ENCODE assay signal across 35 cellular contexts in the genomic region with DNA sequence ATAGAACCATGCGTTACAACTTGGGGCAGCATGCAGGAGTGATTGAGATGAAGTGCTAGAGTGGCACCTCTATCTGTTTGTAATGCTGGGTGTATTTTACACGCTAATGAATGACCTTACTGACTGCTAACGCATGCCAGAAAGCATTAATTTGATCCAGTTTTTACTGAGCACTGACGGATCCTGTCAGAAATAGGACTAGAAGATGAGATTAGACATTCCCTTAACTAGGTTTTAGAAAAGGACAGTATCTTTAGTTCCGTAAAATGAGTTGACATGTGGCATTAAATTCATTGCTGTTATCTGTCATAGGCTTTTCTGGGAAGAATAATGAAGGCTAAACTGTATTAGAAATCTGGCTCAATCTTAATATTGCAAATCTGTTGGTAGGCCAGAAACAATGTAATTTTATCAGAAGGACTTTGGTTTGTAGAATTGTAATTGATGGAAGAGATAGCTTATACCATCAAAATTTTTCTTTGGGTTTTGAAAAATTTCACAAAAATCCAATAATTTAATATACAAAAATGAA.
"Had no signal": no experiment of that assay in that cellular context is flagged by ENCODE, and none has a peak within 500 bp of the region (broad histone marks: within the 10 kb centered on the region; RNA-seq: fewer than 3 reads in every experiment).

No MANE protein-coding gene starts in this region.

- H3K9me3 ChIP-seq: adrenal gland, body of pancreas had no signal

- DNase-seq: activated CD4-positive, alpha-beta memory T cell treated with anti-CD3 and anti-CD28 coated beads, Interleukin-2, amount 10 ng/mL, durations not matched to agents 7 days and 5 days; activated CD4-positive, alpha-beta T cell treated with anti-CD3 and anti-CD28 coated beads for 1 hour; activated CD4-positive, alpha-beta T cell treated with anti-CD3 and anti-CD28 coated beads for 36 hours; activated CD4-positive, alpha-beta T cell treated with anti-CD3 and anti-CD28 coated beads for 48 hours; activated CD4-positive, alpha-beta T cell treated with anti-CD3 and anti-CD28 coated beads, Interleukin-2, amount 10 ng/mL, durations not matched to agents 7 days and 5 days; activated CD4-positive, alpha-beta T cell treated with anti-CD3 and anti-CD28 coated beads, Interleukin-2, amount 50 U/mL, for 48 hours; activated CD4-positive, CD25-positive, alpha-beta regulatory T cell; activated CD8-positive, alpha-beta memory T cell treated with anti-CD3 and anti-CD28 coated beads for 24 hours; activated CD8-positive, alpha-beta memory T cell treated with anti-CD3 and anti-CD28 coated beads, Interleukin-2, amount 10 ng/mL, durations not matched to agents 7 days and 5 days; activated CD8-positive, alpha-beta T cell treated with anti-CD3 and anti-CD28 coated beads, Interleukin-2, amount 10 ng/mL, durations not matched to agents 7 days and 5 days; activated effector memory CD4-positive, alpha-beta T cell treated with anti-CD3 and anti-CD28 coated beads, Interleukin-2, amount 50 U/mL, for 16 hours; activated gamma-delta T cell treated with Interleukin-2 at 50 U/mL for 16 hours; activated naive CD4-positive, alpha-beta T cell; activated naive CD4-positive, alpha-beta T cell treated with anti-CD3 and anti-CD28 coated beads for 36 hours; activated naive CD4-positive, alpha-beta T cell treated with anti-CD3 and anti-CD28 coated beads, Interleukin-2, amount 50 U/mL, for 16 hours; activated naive CD8-positive, alpha-beta T cell treated with anti-CD3 and anti-CD28 coated beads for 36 hours; activated T-cell treated with anti-CD3 and anti-CD28 coated beads for 4 hours; activated T-cell treated with anti-CD3 and anti-CD28 coated beads, Interleukin-2, amount 50 U/mL, for 1 hour; activated T-cell treated with anti-CD3 and anti-CD28 coated beads, Interleukin-2, amount 50 U/mL, for 4 hours; activated T-cell treated with anti-CD3 and anti-CD28 coated beads, Interleukin-2, amount 50 U/mL, for 72 hours; adrenal gland; amniotic stem cell; aorta; body of pancreas; brain microvascular endothelial cell; caudate nucleus; cerebellar nuclear complex; T-helper 17 cell; T1000; WERI-Rb-1 had no signal

- ATAC-seq: activated CD4-positive, alpha-beta T cell treated with anti-CD3 and anti-CD28 coated beads for 36 hours; activated CD4-positive, CD25-positive, alpha-beta regulatory T cell treated with anti-CD3 and anti-CD28 coated beads, Interleukin-2, amount 50 U/mL, for 24 hours; activated CD8-positive, alpha-beta memory T cell treated with anti-CD3 and anti-CD28 coated beads, Interleukin-2, amount 10 ng/mL, durations not matched to agents 7 days and 5 days; activated CD8-positive, alpha-beta T cell treated with anti-CD3 and anti-CD28 coated beads, Interleukin-2, amount 10 ng/mL, durations not matched to agents 7 days and 5 days; activated naive CD4-positive, alpha-beta T cell treated with anti-CD3 and anti-CD28 coated beads, Interleukin-2, amount 50 U/mL, for 72 hours; activated T-cell treated with anti-CD3 and anti-CD28 coated beads, Interleukin-2, amount 50 U/mL, for 4 hours; activated T-cell treated with anti-CD3 and anti-CD28 coated beads, Interleukin-2, amount 50 U/mL, for 72 hours; activated T-helper 17 cell treated with anti-CD3 and anti-CD28 coated beads, Interleukin-2, amount 50 U/mL, for 72 hours; body of pancreas; T-helper 17 cell; WTC11 had no signal

- H3K36me3 ChIP-seq: adrenal gland, brain microvascular endothelial cell, cardiac muscle cell, WERI-Rb-1 had no signal

- H3K4me1 ChIP-seq: adrenal gland, body of pancreas had no signal

- H3K27me3 ChIP-seq: adrenal gland, body of pancreas, brain microvascular endothelial cell, cardiac muscle cell had no signal

- H3K27ac ChIP-seq: adrenal gland, body of pancreas, brain microvascular endothelial cell, cardiac muscle cell, WERI-Rb-1 had no signal

- H3K4me3 ChIP-seq: adrenal gland, body of pancreas, cardiac muscle cell had no signal
